Comparison of ENCODE assay signal across 8 cellular contexts in genomic region chr9:37965672-37966345, GRCh38.
DNase-seq lines count a peak whose midpoint lies in the region; ATAC-seq and TF ChIP-seq lines count a peak whose summit lies in the region.
"Not testable (repeated sequence)": the region's sequence is repeated elsewhere in the genome, so short reads cannot be mapped to it uniquely, and the experiment has no call there.

No MANE protein-coding gene starts in this region.

- H3K27ac ChIP-seq in AG04450 (ENCODE audit: low read depth, low read length) (peak overlapping the region; percentile 93), VCaP (peak overlapping the region; percentile 4), caudate nucleus (ENCODE audit: low read depth, low read length) (peak overlapping the region; percentile 38)
- not testable (repeated sequence) for H3K27ac ChIP-seq in spleen

- H3K4me3 ChIP-seq in AG04450 (ENCODE audit: low read depth, low read length); spleen: not testable (repeated sequence)

- not testable (repeated sequence) for H3K9me3 ChIP-seq in AG04450 (ENCODE audit: control insufficient read depth, insufficient read depth, low read length); spleen

- POLR2A ChIA-PET in AG04450 (lab: Yijun Ruan, JAX), result not testable (repeated sequence)

- peaks cover 0 to 18% (median 8%) of the 10 kb centered on the region in 6 donors for H3K4me1 ChIP-seq in spleen

- not testable (repeated sequence) for H3K36me3 ChIP-seq in spleen

- DNase-seq in AG04450 (ENCODE audit: low read depth, low spot score); caudate nucleus (lab: John Stamatoyannopoulos, UW): not testable (repeated sequence)
- DNase-seq in HT1080 (ENCODE audit: low read depth) (peak; percentile 36), left kidney (ENCODE audit: low read depth, low spot score) (peak; percentile 18), spleen (peak; percentile 19)

- intact Hi-C loops in spleen (cut with DNase I; ENCODE audit: low total_unique reads), result not testable (repeated sequence)

- not testable (repeated sequence) for H3K27me3 ChIP-seq in AG04450 (ENCODE audit: control insufficient read depth, insufficient read depth, low read length); spleen (replicated peaks in 1 of 7)

- WGBS in spleen, 5 donors, result 81 to 94% (median 91%) methylated on average over 7 of the region's 7 CpGs

- CTCF ChIA-PET in AG04450 (lab: Charles Lee), result interaction anchor here (1.2 to 1.9 kb wide), 3 partner anchors 9 to 122 kb away, joined by 3 to 5 read pairs (median 4); no protein-coding TSS in a partner anchor

- peak; percentile 67 for ATAC-seq in GM19397 (IDR thresholded peaks at IDR 0.05; ENCODE audit: unreplicated experiment)
- peak; percentile 68 for ATAC-seq in HG02763 (IDR thresholded peaks at IDR 0.05; ENCODE audit: unreplicated experiment)

- TF ChIP-seq POLR2A in spleen (IDR thresholded peaks at IDR 0.05), result not testable (repeated sequence)

- TF ChIP-seq CTCF in AG04450 (IDR thresholded peaks at IDR 0.05; ENCODE audit: low read depth, low read length); VCaP (conservative IDR thresholded peaks at IDR 0.05); spleen (IDR thresholded peaks at IDR 0.05 in 8 of 11, conservative IDR thresholded peaks at IDR 0.05 in 3 of 11): not testable (repeated sequence)
